ENCODE assay signal across 1 cellular context in the genomic region with DNA sequence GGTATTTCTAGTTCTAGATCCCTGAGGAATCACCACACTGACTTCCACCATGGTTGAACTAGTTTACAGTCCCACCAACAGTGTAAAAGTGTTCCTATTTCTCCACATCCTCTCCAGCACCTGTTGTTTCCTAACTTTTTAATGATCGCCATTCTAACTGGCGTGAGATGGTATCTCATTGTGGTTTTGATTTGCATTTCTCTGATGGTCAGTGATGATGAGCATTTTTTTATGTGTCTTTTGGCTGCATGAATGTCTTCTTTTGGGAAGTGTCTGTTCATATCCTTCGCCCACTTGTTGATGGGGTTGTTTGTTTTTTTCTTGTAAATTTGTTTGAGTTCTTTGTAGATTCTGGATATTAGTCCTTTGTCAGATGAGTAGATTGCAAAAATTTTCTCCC.
TF ChIP-seq lines count a peak whose summit lies in the region.

No MANE protein-coding gene starts in this region.

TF ChIP-seq in K562, 482 proteins besides CTCF, POLR2A, EP300 and RAD21:
- TF ChIP-seq, protein P1, sequence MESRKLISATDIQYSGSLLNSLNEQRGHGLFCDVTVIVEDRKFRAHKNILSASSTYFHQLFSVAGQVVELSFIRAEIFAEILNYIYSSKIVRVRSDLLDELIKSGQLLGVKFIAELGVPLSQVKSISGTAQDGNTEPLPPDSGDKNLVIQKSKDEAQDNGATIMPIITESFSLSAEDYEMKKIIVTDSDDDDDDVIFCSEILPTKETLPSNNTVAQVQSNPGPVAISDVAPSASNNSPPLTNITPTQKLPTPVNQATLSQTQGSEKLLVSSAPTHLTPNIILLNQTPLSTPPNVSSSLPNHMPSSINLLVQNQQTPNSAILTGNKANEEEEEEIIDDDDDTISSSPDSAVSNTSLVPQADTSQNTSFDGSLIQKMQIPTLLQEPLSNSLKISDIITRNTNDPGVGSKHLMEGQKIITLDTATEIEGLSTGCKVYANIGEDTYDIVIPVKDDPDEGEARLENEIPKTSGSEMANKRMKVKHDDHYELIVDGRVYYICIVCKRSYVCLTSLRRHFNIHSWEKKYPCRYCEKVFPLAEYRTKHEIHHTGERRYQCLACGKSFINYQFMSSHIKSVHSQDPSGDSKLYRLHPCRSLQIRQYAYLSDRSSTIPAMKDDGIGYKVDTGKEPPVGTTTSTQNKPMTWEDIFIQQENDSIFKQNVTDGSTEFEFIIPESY (CRISPR knock-in tag; IDR thresholded peaks at IDR 0.05): peak; percentile 50; the same call in 1 of the 2 replicates
